ENCODE assay signal across 1 cellular context in genomic region chr21:33541756-33542639, GRCh38.
TF ChIP-seq lines count a peak whose summit lies in the region.

Gene GART, minus strand, starts transcription at chr21:33542117. Its CDS starts 2,802 bp downstream, at chr21:33539315.

TF ChIP-seq in HepG2, 621 proteins besides CTCF, POLR2A, EP300 and RAD21 (continued from another document):
- TF ChIP-seq USF2 (IDR thresholded peaks at IDR 0.05; ENCODE audit: low read depth, low read length) (no peak), USF2 (CRISPR knock-in tag; IDR thresholded peaks at IDR 0.05; ENCODE audit: borderline replicate concordance) (no peak), ZSCAN9 (CRISPR knock-in tag; IDR thresholded peaks at IDR 0.05; ENCODE audit: borderline replicate concordance) (peak; percentile 8; the same call in 1 of the 2 replicates), ZSCAN25 (CRISPR knock-in tag; IDR thresholded peaks at IDR 0.05) (no peak), NFATC3 (CRISPR knock-in tag; IDR thresholded peaks at IDR 0.05) (no peak), ZNF746 (CRISPR knock-in tag; IDR thresholded peaks at IDR 0.05) (peak; percentile 24; the same call in 1 of the 2 replicates), FOXK1 (CRISPR knock-in tag; IDR thresholded peaks at IDR 0.05; ENCODE audit: borderline replicate concordance, low read depth) (peak; percentile 45; the same call in 1 of the 2 replicates), PRMT3 (CRISPR knock-in tag; IDR thresholded peaks at IDR 0.05; ENCODE audit: borderline replicate concordance, low read depth) (0 out of 2 replicates have a peak, but pooled peaks have one; percentile 73), ZNF207 (IDR thresholded peaks at IDR 0.05; ENCODE audit: borderline replicate concordance) (no peak), ZNF644 (CRISPR knock-in tag; IDR thresholded peaks at IDR 0.05; ENCODE audit: low read depth) (no peak), ARNTL (CRISPR knock-in tag; IDR thresholded peaks at IDR 0.05) (0 out of 2 replicates have a peak, but pooled peaks have one; percentile 16), ARNT2 (CRISPR knock-in tag; IDR thresholded peaks at IDR 0.05; ENCODE audit: low read depth) (peak; percentile 31; the same call in 1 of the 2 replicates), ESRRA (CRISPR knock-in tag; IDR thresholded peaks at IDR 0.05; ENCODE audit: low read depth) (0 out of 2 replicates have a peak, but pooled peaks have one; percentile 22), ZNF687 (CRISPR knock-in tag; IDR thresholded peaks at IDR 0.05) (peak; percentile 76), U2AF2 (IDR thresholded peaks at IDR 0.05; ENCODE audit: low read depth, low read length) (peak; percentile 29; the same call in 1 of the 2 replicates), KDM6A (CRISPR knock-in tag; IDR thresholded peaks at IDR 0.05; ENCODE audit: low read depth) (no peak), ZNF570 (CRISPR knock-in tag; IDR thresholded peaks at IDR 0.05; ENCODE audit: borderline replicate concordance) (no peak), ARHGAP35 (CRISPR knock-in tag; IDR thresholded peaks at IDR 0.05; ENCODE audit: borderline replicate concordance) (no peak), TCF12 (IDR thresholded peaks at IDR 0.05) (no peak), TCF12 (CRISPR knock-in tag; IDR thresholded peaks at IDR 0.05) (0 out of 2 replicates have a peak, but pooled peaks have one; percentile 43), CBFB (CRISPR knock-in tag; IDR thresholded peaks at IDR 0.05) (no peak), ZNF784 (CRISPR knock-in tag; IDR thresholded peaks at IDR 0.05; ENCODE audit: borderline replicate concordance) (no peak), XBP1 (CRISPR knock-in tag; IDR thresholded peaks at IDR 0.05) (no peak), SMAD9 (CRISPR knock-in tag; IDR thresholded peaks at IDR 0.05) (no peak), SUZ12 (IDR thresholded peaks at IDR 0.05; ENCODE audit: low read depth, low read length) (no peak), ZNF350 (CRISPR knock-in tag; IDR thresholded peaks at IDR 0.05; ENCODE audit: borderline replicate concordance, low read depth) (peak; percentile 56; the same call in 1 of the 2 replicates), POLR2AphosphoS5 (IDR thresholded peaks at IDR 0.05; ENCODE audit: low read depth, low read length) (peak; percentile 72)
- TF ChIP-seq, protein P1, sequence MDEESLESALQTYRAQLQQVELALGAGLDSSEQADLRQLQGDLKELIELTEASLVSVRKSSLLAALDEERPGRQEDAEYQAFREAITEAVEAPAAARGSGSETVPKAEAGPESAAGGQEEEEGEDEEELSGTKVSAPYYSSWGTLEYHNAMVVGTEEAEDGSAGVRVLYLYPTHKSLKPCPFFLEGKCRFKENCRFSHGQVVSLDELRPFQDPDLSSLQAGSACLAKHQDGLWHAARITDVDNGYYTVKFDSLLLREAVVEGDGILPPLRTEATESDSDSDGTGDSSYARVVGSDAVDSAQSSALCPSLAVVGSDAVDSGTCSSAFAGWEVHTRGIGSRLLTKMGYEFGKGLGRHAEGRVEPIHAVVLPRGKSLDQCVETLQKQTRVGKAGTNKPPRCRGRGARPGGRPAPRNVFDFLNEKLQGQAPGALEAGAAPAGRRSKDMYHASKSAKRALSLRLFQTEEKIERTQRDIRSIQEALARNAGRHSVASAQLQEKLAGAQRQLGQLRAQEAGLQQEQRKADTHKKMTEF (CRISPR knock-in tag; IDR thresholded peaks at IDR 0.05) = peak; percentile 40; the same call in 1 of the 2 replicates
- TF ChIP-seq, protein P2, sequence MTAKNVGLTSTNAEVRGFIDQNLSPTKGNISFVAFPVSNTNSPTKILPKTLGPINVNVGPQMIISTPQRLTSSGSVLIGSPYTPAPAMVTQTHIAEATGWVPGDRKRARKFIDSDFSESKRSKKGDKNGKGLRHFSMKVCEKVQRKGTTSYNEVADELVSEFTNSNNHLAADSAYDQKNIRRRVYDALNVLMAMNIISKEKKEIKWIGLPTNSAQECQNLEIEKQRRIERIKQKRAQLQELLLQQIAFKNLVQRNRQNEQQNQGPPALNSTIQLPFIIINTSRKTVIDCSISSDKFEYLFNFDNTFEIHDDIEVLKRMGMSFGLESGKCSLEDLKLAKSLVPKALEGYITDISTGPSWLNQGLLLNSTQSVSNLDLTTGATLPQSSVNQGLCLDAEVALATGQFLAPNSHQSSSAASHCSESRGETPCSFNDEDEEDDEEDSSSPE (CRISPR knock-in tag; IDR thresholded peaks at IDR 0.05) = peak; percentile 88
- TF ChIP-seq, protein P3, sequence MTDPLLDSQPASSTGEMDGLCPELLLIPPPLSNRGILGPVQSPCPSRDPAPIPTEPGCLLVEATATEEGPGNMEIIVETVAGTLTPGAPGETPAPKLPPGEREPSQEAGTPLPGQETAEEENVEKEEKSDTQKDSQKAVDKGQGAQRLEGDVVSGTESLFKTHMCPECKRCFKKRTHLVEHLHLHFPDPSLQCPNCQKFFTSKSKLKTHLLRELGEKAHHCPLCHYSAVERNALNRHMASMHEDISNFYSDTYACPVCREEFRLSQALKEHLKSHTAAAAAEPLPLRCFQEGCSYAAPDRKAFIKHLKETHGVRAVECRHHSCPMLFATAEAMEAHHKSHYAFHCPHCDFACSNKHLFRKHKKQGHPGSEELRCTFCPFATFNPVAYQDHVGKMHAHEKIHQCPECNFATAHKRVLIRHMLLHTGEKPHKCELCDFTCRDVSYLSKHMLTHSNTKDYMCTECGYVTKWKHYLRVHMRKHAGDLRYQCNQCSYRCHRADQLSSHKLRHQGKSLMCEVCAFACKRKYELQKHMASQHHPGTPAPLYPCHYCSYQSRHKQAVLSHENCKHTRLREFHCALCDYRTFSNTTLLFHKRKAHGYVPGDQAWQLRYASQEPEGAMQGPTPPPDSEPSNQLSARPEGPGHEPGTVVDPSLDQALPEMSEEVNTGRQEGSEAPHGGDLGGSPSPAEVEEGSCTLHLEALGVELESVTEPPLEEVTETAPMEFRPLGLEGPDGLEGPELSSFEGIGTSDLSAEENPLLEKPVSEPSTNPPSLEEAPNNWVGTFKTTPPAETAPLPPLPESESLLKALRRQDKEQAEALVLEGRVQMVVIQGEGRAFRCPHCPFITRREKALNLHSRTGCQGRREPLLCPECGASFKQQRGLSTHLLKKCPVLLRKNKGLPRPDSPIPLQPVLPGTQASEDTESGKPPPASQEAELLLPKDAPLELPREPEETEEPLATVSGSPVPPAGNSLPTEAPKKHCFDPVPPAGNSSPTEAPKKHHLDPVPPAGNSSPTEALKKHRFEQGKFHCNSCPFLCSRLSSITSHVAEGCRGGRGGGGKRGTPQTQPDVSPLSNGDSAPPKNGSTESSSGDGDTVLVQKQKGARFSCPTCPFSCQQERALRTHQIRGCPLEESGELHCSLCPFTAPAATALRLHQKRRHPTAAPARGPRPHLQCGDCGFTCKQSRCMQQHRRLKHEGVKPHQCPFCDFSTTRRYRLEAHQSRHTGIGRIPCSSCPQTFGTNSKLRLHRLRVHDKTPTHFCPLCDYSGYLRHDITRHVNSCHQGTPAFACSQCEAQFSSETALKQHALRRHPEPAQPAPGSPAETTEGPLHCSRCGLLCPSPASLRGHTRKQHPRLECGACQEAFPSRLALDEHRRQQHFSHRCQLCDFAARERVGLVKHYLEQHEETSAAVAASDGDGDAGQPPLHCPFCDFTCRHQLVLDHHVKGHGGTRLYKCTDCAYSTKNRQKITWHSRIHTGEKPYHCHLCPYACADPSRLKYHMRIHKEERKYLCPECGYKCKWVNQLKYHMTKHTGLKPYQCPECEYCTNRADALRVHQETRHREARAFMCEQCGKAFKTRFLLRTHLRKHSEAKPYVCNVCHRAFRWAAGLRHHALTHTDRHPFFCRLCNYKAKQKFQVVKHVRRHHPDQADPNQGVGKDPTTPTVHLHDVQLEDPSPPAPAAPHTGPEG (CRISPR knock-in tag; IDR thresholded peaks at IDR 0.05) = 0 out of 2 replicates have a peak, but pooled peaks have one; percentile 26
- TF ChIP-seq, protein P4, sequence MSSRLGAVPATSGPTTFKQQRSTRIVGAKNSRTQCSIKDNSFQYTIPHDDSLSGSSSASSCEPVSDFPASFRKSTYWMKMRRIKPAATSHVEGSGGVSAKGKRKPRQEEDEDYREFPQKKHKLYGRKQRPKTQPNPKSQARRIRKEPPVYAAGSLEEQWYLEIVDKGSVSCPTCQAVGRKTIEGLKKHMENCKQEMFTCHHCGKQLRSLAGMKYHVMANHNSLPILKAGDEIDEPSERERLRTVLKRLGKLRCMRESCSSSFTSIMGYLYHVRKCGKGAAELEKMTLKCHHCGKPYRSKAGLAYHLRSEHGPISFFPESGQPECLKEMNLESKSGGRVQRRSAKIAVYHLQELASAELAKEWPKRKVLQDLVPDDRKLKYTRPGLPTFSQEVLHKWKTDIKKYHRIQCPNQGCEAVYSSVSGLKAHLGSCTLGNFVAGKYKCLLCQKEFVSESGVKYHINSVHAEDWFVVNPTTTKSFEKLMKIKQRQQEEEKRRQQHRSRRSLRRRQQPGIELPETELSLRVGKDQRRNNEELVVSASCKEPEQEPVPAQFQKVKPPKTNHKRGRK (CRISPR knock-in tag; IDR thresholded peaks at IDR 0.05) = no peak
TF ChIP-seq in HepG2: peak in this region for 182.
